In the genomic region with DNA sequence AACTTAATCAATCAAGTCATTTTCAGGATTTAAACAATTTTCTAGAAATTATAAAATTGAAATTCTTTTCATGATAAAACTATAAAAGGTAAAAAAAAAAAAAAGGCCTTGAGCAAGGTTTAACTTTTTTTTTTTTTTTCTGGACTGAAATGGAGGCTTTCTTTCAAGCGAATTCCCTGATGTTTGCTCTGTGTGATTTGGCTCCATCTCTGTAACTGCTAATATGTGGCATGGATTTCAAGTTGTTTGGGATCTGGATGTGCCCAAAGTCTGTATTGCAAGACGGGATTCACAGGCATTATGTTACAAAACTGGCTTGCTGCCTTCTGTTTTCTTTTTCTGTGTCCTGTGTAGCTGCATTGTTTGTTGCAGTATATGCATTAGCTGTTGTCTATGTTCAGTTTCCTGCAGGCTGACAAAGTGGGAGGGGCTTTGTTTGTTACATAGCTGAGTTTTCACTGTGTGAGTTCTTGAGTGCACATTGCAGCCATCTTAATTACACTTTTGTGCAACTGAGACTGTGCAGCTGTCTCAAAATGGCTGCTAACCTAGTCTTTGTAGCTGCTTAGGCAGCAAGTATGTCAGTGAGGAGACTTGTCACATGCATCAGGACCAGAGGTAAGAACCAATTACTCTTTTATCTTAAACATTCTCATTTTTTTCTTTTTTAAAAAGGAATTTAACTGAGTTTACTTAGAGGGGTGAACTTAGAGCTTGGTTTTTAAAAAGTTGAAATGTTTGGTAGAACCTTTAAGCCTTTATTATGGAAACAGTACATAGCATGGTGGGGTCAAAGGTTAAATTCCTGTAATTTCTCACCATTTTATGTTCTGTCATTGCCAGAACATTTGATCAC, we compare ENCODE assay signal across 2 cellular contexts.
TF ChIP-seq lines count a peak whose summit lies in the region.

No MANE protein-coding gene starts in this region.

TF ChIP-seq in HEK293, 187 proteins besides CTCF, POLR2A, EP300 and RAD21 (continued from another document and continues in another):
- TF ChIP-seq ELK4 (IDR thresholded peaks at IDR 0.05; ENCODE audit: borderline replicate concordance, low read depth, low read length) (no peak), ZNF24 (tag by site-specific recombination; IDR thresholded peaks at IDR 0.05) (0 out of 2 replicates have a peak, but pooled peaks have one; percentile 34), ZNF404 (tag by site-specific recombination; IDR thresholded peaks at IDR 0.05) (no peak), ZNF792 (tag by site-specific recombination; IDR thresholded peaks at IDR 0.05) (no peak), ZNF658 (tag by site-specific recombination; IDR thresholded peaks at IDR 0.05) (no peak), ZNF473 (tag by site-specific recombination; IDR thresholded peaks at IDR 0.05) (no peak), ZNF324 (tag by site-specific recombination; IDR thresholded peaks at IDR 0.05) (0 out of 2 replicates have a peak, but pooled peaks have one; percentile 36), ZNF791 (tag by site-specific recombination; IDR thresholded peaks at IDR 0.05) (no peak), ZBTB26 (tag by site-specific recombination; optimal IDR thresholded peaks at IDR 0.05) (no peak), SETDB1 (IDR thresholded peaks at IDR 0.05; ENCODE audit: insufficient read length, low read length) (peak; percentile 92), ZNF214 (tag by site-specific recombination; IDR thresholded peaks at IDR 0.05; ENCODE audit: borderline replicate concordance) (no peak), ZNF23 (tag by site-specific recombination; IDR thresholded peaks at IDR 0.05; ENCODE audit: borderline replicate concordance) (no peak), ZNF488 (tag by site-specific recombination; IDR thresholded peaks at IDR 0.05) (no peak), ZSCAN16 (tag by site-specific recombination; IDR thresholded peaks at IDR 0.05) (no peak), HIC1 (tag by site-specific recombination; IDR thresholded peaks at IDR 0.05) (no peak), PRDM6 (tag by site-specific recombination; IDR thresholded peaks at IDR 0.05) (peak; percentile 69), ZNF221 (tag by site-specific recombination; IDR thresholded peaks at IDR 0.05; ENCODE audit: borderline replicate concordance) (no peak), ZNF266 (tag by site-specific recombination; IDR thresholded peaks at IDR 0.05; ENCODE audit: low read depth) (no peak), ZNF623 (tag by site-specific recombination; IDR thresholded peaks at IDR 0.05) (no peak), ZNF837 (tag by site-specific recombination; IDR thresholded peaks at IDR 0.05) (no peak)

TF ChIP-seq in K562, 482 proteins besides CTCF, POLR2A, EP300 and RAD21 (continued from another document and continues in another):
- peak in 1 of 2 experiments; percentile 79; a peak in 2 of 4 replicates for TF ChIP-seq ZNF318 (IDR thresholded peaks at IDR 0.05; ENCODE audit: borderline replicate concordance in 1 of 2, low read depth in 1 of 2)
- TF ChIP-seq, protein P1, sequence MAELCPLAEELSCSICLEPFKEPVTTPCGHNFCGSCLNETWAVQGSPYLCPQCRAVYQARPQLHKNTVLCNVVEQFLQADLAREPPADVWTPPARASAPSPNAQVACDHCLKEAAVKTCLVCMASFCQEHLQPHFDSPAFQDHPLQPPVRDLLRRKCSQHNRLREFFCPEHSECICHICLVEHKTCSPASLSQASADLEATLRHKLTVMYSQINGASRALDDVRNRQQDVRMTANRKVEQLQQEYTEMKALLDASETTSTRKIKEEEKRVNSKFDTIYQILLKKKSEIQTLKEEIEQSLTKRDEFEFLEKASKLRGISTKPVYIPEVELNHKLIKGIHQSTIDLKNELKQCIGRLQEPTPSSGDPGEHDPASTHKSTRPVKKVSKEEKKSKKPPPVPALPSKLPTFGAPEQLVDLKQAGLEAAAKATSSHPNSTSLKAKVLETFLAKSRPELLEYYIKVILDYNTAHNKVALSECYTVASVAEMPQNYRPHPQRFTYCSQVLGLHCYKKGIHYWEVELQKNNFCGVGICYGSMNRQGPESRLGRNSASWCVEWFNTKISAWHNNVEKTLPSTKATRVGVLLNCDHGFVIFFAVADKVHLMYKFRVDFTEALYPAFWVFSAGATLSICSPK (IDR thresholded peaks at IDR 0.05; ENCODE audit: borderline replicate concordance), result no peak
- no peak for TF ChIP-seq DMBX1 (CRISPR knock-in tag; IDR thresholded peaks at IDR 0.05; ENCODE audit: borderline replicate concordance)
- 0 out of 2 replicates have a peak, but pooled peaks have one; percentile 35 for TF ChIP-seq XRCC5 (IDR thresholded peaks at IDR 0.05; ENCODE audit: low read depth, low read length)
- TF ChIP-seq ZNF766 (CRISPR knock-in tag; conservative IDR thresholded peaks at IDR 0.05), result peak; percentile 66; the same call in 1 of the 2 replicates
- TF ChIP-seq ILK (tag; IDR thresholded peaks at IDR 0.05; ENCODE audit: borderline replicate concordance, low read depth), result no peak
- TF ChIP-seq NUFIP1 (IDR thresholded peaks at IDR 0.05; ENCODE audit: partially characterized antibody), result peak; percentile 62
- no peak for TF ChIP-seq STAG1 (CRISPR knock-in tag; IDR thresholded peaks at IDR 0.05; ENCODE audit: borderline replicate concordance)
- no peak for TF ChIP-seq HCFC1 (IDR thresholded peaks at IDR 0.05; ENCODE audit: low read depth, low read length)
- TF ChIP-seq, protein P2, sequence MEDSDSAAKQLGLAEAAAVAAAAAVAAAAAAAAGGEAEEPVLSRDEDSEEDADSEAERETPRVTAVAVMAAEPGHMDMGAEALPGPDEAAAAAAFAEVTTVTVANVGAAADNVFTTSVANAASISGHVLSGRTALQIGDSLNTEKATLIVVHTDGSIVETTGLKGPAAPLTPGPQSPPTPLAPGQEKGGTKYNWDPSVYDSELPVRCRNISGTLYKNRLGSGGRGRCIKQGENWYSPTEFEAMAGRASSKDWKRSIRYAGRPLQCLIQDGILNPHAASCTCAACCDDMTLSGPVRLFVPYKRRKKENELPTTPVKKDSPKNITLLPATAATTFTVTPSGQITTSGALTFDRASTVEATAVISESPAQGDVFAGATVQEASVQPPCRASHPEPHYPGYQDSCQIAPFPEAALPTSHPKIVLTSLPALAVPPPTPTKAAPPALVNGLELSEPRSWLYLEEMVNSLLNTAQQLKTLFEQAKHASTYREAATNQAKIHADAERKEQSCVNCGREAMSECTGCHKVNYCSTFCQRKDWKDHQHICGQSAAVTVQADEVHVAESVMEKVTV (CRISPR knock-in tag; IDR thresholded peaks at IDR 0.05), result no peak
- TF ChIP-seq YY1 (IDR thresholded peaks at IDR 0.05; ENCODE audit: borderline replicate concordance in 1 of 3, control insufficient read depth in 1 of 3, extremely low read depth in 1 of 3, insufficient read depth in 3 of 3, insufficient read length in 1 of 3, insufficient replicate concordance in 2 of 3, low read depth in 1 of 3, low read length in 2 of 3), result peak; percentile 85 to 98 (median 89)
- TF ChIP-seq ZNF57 (CRISPR knock-in tag; IDR thresholded peaks at IDR 0.05), result no peak
- no peak; the same call in 1 of the 2 replicates for TF ChIP-seq STAT5A (IDR thresholded peaks at IDR 0.05; ENCODE audit: borderline replicate concordance, low read length)
- TF ChIP-seq SIN3B (IDR thresholded peaks at IDR 0.05; ENCODE audit: low read depth), result no peak
- TF ChIP-seq PHB (CRISPR knock-in tag; IDR thresholded peaks at IDR 0.05), result no peak
- peak; percentile 58; the same call in 1 of the 2 replicates for TF ChIP-seq FOXM1 (IDR thresholded peaks at IDR 0.05; ENCODE audit: low read depth)
- no peak for TF ChIP-seq FOXM1 (CRISPR knock-in tag; IDR thresholded peaks at IDR 0.05; ENCODE audit: low read depth)
- no peak for TF ChIP-seq NCOA1 (IDR thresholded peaks at IDR 0.05; ENCODE audit: low read depth)
- TF ChIP-seq CEBPG (CRISPR knock-in tag; IDR thresholded peaks at IDR 0.05), result no peak
- TF ChIP-seq CEBPG (tag; conservative IDR thresholded peaks at IDR 0.05 in 1 of 2, IDR thresholded peaks at IDR 0.05 in 1 of 2), result peak in 1 of 2 experiments; percentile 42; a peak in 1 of 4 replicates
- TF ChIP-seq BCOR (IDR thresholded peaks at IDR 0.05), result peak; percentile 53; the same call in 1 of the 2 replicates
- TF ChIP-seq HIVEP1 (CRISPR knock-in tag; IDR thresholded peaks at IDR 0.05), result no peak
- TF ChIP-seq CBFA2T2 (conservative IDR thresholded peaks at IDR 0.05), result no peak
- no peak for TF ChIP-seq GATAD2B (IDR thresholded peaks at IDR 0.05; ENCODE audit: borderline replicate concordance)
- no peak for TF ChIP-seq SMARCA4 (IDR thresholded peaks at IDR 0.05)
- TF ChIP-seq ZNF253 (CRISPR knock-in tag; conservative IDR thresholded peaks at IDR 0.05), result no peak
- TF ChIP-seq TOE1 (IDR thresholded peaks at IDR 0.05; ENCODE audit: borderline replicate concordance), result peak; percentile 83
- no peak for TF ChIP-seq TOE1 (CRISPR knock-in tag; IDR thresholded peaks at IDR 0.05; ENCODE audit: borderline replicate concordance, low read depth)
- no peak for TF ChIP-seq JUND (IDR thresholded peaks at IDR 0.05; ENCODE audit: borderline replicate concordance, low read depth, low read length)
- TF ChIP-seq JUND (tag; IDR thresholded peaks at IDR 0.05; ENCODE audit: borderline replicate concordance, low read depth, low read length), result peak; percentile 15; the same call in 1 of the 3 replicates
- peak; percentile 13; the same call in 1 of the 2 replicates for TF ChIP-seq FOSL1 (tag; conservative IDR thresholded peaks at IDR 0.05)
- TF ChIP-seq ZNF780A (CRISPR knock-in tag; IDR thresholded peaks at IDR 0.05), result no peak
- no peak for TF ChIP-seq MCM5 (IDR thresholded peaks at IDR 0.05; ENCODE audit: low read depth)
- TF ChIP-seq, protein P3, sequence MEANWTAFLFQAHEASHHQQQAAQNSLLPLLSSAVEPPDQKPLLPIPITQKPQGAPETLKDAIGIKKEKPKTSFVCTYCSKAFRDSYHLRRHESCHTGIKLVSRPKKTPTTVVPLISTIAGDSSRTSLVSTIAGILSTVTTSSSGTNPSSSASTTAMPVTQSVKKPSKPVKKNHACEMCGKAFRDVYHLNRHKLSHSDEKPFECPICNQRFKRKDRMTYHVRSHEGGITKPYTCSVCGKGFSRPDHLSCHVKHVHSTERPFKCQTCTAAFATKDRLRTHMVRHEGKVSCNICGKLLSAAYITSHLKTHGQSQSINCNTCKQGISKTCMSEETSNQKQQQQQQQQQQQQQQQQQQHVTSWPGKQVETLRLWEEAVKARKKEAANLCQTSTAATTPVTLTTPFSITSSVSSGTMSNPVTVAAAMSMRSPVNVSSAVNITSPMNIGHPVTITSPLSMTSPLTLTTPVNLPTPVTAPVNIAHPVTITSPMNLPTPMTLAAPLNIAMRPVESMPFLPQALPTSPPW (CRISPR knock-in tag; IDR thresholded peaks at IDR 0.05), result 0 out of 2 replicates have a peak, but pooled peaks have one; percentile 23
- TF ChIP-seq RHOXF2B (CRISPR knock-in tag; conservative IDR thresholded peaks at IDR 0.05), result no peak
- TF ChIP-seq KDM5B (IDR thresholded peaks at IDR 0.05; ENCODE audit: insufficient replicate concordance, low read depth, low read length), result peak; percentile 39
- TF ChIP-seq PHF20 (IDR thresholded peaks at IDR 0.05; ENCODE audit: partially characterized antibody), result no peak
- TF ChIP-seq, protein P4, sequence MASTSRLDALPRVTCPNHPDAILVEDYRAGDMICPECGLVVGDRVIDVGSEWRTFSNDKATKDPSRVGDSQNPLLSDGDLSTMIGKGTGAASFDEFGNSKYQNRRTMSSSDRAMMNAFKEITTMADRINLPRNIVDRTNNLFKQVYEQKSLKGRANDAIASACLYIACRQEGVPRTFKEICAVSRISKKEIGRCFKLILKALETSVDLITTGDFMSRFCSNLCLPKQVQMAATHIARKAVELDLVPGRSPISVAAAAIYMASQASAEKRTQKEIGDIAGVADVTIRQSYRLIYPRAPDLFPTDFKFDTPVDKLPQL (IDR thresholded peaks at IDR 0.05; ENCODE audit: extremely low read depth, insufficient read length), result no peak
- TF ChIP-seq ZNF197 (CRISPR knock-in tag; IDR thresholded peaks at IDR 0.05; ENCODE audit: low read depth), result peak; percentile 76; the same call in 1 of the 2 replicates
- TF ChIP-seq ZEB2 (IDR thresholded peaks at IDR 0.05), result no peak
